Comparison of ENCODE assay signal across 1 cellular context in the genomic region with DNA sequence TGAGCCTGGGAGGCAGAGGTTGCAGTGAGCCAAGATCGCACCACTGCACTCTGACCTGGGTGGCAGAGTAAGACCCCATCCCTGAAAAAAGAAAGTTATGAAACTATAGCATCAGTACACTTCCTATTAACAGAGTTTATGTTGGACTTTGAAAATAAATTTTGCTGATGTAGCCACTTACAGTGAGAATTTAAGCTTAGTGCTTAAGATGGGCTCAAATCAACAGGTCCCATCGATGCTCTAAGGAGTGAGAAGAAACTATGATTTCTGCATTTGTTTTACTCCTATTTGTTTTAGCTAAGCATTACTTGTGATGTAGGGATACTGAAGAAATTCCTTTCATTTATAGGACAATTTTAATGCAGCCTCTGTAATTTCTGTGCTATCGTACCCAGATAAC.
TF ChIP-seq lines count a peak whose summit lies in the region.

No MANE protein-coding gene starts in this region.

TF ChIP-seq in endothelial cell of umbilical vein, 7 proteins besides CTCF, POLR2A, EP300 and RAD21 (continued from another document):
- TF ChIP-seq JUN (IDR thresholded peaks at IDR 0.05; ENCODE audit: borderline replicate concordance, insufficient read depth, insufficient read length, low read depth): no peak
- TF ChIP-seq MYC (IDR thresholded peaks at IDR 0.05; ENCODE audit: low read depth, low read length): no peak
- no peak for TF ChIP-seq GATA2 (IDR thresholded peaks at IDR 0.05; ENCODE audit: insufficient read depth, insufficient read length, low read depth, low read length)
TF ChIP-seq in endothelial cell of umbilical vein: peak in this region for 0.
